Comparison of ENCODE assay signal across 18 cellular contexts in genomic region chr10:104589871-104590270, GRCh38. TPM values are rescaled to one million over a fixed set of nuclear protein-coding genes. Genes with fewer than 3 reads are reported as not detected.
DNase-seq lines count a peak whose midpoint lies in the region; ATAC-seq and TF ChIP-seq lines count a peak whose summit lies in the region.
"Had no signal": no experiment of that assay in that cellular context is flagged by ENCODE, and none has a peak within 500 bp of the region (broad histone marks: within the 10 kb centered on the region; RNA-seq: fewer than 3 reads in every experiment).

No MANE protein-coding gene starts in this region.

- DNase-seq in Caki2 (ENCODE audit: low read depth), result peak; percentile 10
- peak; percentile 61 for DNase-seq in MG63
- DNase-seq in brain microvascular endothelial cell, result peak; percentile 27
- peak; percentile 57 for DNase-seq in kidney epithelial cell (ENCODE audit: low read depth)
- DNase-seq in heart left ventricle, result no peak
- DNase-seq in NCI-H2227 (lab: John Stamatoyannopoulos, UW; ENCODE audit: unreplicated experiment), result no peak
- DNase-seq in NCI-H1105 treated with DMSO at 0.1 percent for 48 hours (lab: John Stamatoyannopoulos, UW), result no peak
- DNase-seq in Caco-2, result no peak
- DNase-seq: activated CD4-positive, alpha-beta T cell treated with anti-CD3 and anti-CD28 coated beads, Interleukin-2, amount 50 U/mL, for 1 hour; anterior cingulate cortex; left ventricle myocardium inferior; stimulated activated CD4-positive, alpha-beta T cell treated with anti-CD3 and anti-CD28 coated beads, Interleukin-4, amount 100 ng/mL, for 24 hours had no signal

- H3K4me1 ChIP-seq in heart left ventricle, result no peaks in the 10 kb centered on the region
- H3K4me1 ChIP-seq in Caco-2, result no peaks in the 10 kb centered on the region
- H3K4me1 ChIP-seq: left ventricle myocardium inferior, right atrium auricular region had no signal

- in situ Hi-C loops in Caki2 (cut with HindIII; ENCODE audit: low pct_unique_long_range_greater_than_20kb, low sequenced_read_pairs) (no loop called here), brain microvascular endothelial cell (cut with HindIII; ENCODE audit: low pct_ligation_motif_present, low sequenced_read_pairs) (loop anchor here (25.0 kb wide), 1 partner anchor 178 kb away; no protein-coding TSS in a partner anchor)

- no peaks in the 10 kb centered on the region for H3K27me3 ChIP-seq in MG63
- no peaks in the 10 kb centered on the region for H3K27me3 ChIP-seq in brain microvascular endothelial cell (replicated peaks)
- H3K27me3 ChIP-seq in kidney epithelial cell (ENCODE audit: control insufficient read depth, insufficient read depth, low read length), result no peaks in the 10 kb centered on the region
- peaks cover 0 to 14% (median 7%) of the 10 kb centered on the region in 9 donors for H3K27me3 ChIP-seq in heart left ventricle
- H3K27me3 ChIP-seq in Caco-2 (replicated peaks; ENCODE audit: control insufficient read depth, insufficient read depth, low read length), result no peaks in the 10 kb centered on the region; the same call in 1 of the 2 replicates
- H3K27me3 ChIP-seq: BLaER1 treated with 17β-estradiol and CSF1 and Interleukin-3, amounts not matched to agents 10 nM and 100 nM; right atrium auricular region had no signal

- H3K4me3 ChIP-seq in MG63, result no peak overlapping the region
- H3K4me3 ChIP-seq in brain microvascular endothelial cell (ENCODE audit: low read depth, low read length), result no peak overlapping the region
- no peak overlapping the region for H3K4me3 ChIP-seq in kidney epithelial cell (ENCODE audit: low read depth, low read length)
- no peak overlapping the region for H3K4me3 ChIP-seq in heart left ventricle
- no peak overlapping the region for H3K4me3 ChIP-seq in Caco-2 (ENCODE audit: low read depth, low read length)
- H3K4me3 ChIP-seq: BLaER1 treated with 17β-estradiol and CSF1 and Interleukin-3, amounts not matched to agents 10 nM and 100 nM; left ventricle myocardium inferior; right atrium auricular region had no signal

- no TSS peak for BruUV-seq in Caco-2 (replicated peaks; lab: Mats Ljungman, UMichigan)

- H3K27ac Mint-ChIP-seq in Caco-2 (ENCODE audit: unreplicated experiment), result no peak overlapping the region
- H3K27ac Mint-ChIP-seq: activated T-helper 1 cell treated with anti-CD3 and anti-CD28 coated beads, Interleukin-12 subunit alpha, Interleukin-12 subunit beta, Interleukin-2, Interleukin-4 antibody, amounts not matched to agents 30 ng/mL and 10 ng/mL and 1 ng/mL, durations not matched to agents 14 hours and 24 hours and 36 hours; nephron; stimulated activated effector memory CD8-positive, alpha-beta T cell treated with anti-CD3 and anti-CD28 coated beads, Interleukin-12 subunit alpha, Interleukin-12 subunit beta, amount 100 ng/mL, for 72 hours had no signal

- WGBS in heart left ventricle, 4 donors, result 77 to 84% (median 81%) methylated on average over 4 of the region's 4 CpGs

- H3K4me1 Mint-ChIP-seq in Caco-2 (ENCODE audit: low read depth, unreplicated experiment), result no peaks in the 10 kb centered on the region
- H3K4me1 Mint-ChIP-seq: nephron had no signal

- peaks cover 31% of the 10 kb centered on the region for H3K27me3 Mint-ChIP-seq in Caco-2 (ENCODE audit: insufficient read depth, unreplicated experiment)

- H3K9me3 ChIP-seq in MG63 (no peaks in the 10 kb centered on the region), heart left ventricle (no peaks in the 10 kb centered on the region), Caco-2 (no peaks in the 10 kb centered on the region)
- H3K9me3 ChIP-seq: BLaER1 treated with 17β-estradiol and CSF1 and Interleukin-3, amounts not matched to agents 10 nM and 100 nM; left ventricle myocardium inferior; right atrium auricular region had no signal

- no peak overlapping the region for H3K27ac ChIP-seq in brain microvascular endothelial cell
- H3K27ac ChIP-seq in heart left ventricle, result no peak overlapping the region
- H3K27ac ChIP-seq: BLaER1 treated with 17β-estradiol and CSF1 and Interleukin-3, amounts not matched to agents 10 nM and 100 nM; left ventricle myocardium inferior; right atrium auricular region had no signal

- H3K36me3 Mint-ChIP-seq in Caco-2 (ENCODE audit: insufficient read depth, unreplicated experiment), result no peaks in the 10 kb centered on the region
- H3K36me3 Mint-ChIP-seq: stimulated activated effector memory CD8-positive, alpha-beta T cell treated with anti-CD3 and anti-CD28 coated beads, Interleukin-12 subunit alpha, Interleukin-12 subunit beta, amount 100 ng/mL, for 72 hours had no signal

- H3K4me3 Mint-ChIP-seq in Caco-2 (ENCODE audit: unreplicated experiment), result no peak overlapping the region
- H3K4me3 Mint-ChIP-seq: activated T-helper 1 cell treated with anti-CD3 and anti-CD28 coated beads, Interleukin-12 subunit alpha, Interleukin-12 subunit beta, Interleukin-2, Interleukin-4 antibody, amounts not matched to agents 30 ng/mL and 10 ng/mL and 1 ng/mL, durations not matched to agents 14 hours and 24 hours and 36 hours; nephron; stimulated activated effector memory CD8-positive, alpha-beta T cell treated with anti-CD3 and anti-CD28 coated beads, Interleukin-12 subunit alpha, Interleukin-12 subunit beta, amount 100 ng/mL, for 72 hours had no signal

- ATAC-seq in heart left ventricle, result no peak
- ATAC-seq: stimulated activated effector memory CD8-positive, alpha-beta T cell treated with anti-CD3 and anti-CD28 coated beads, Interleukin-12 subunit alpha, Interleukin-12 subunit beta, amount 100 ng/mL, for 72 hours had no signal

- POLR2A ChIA-PET in Caco-2 (lab: Charles Lee), result no interaction called here

- H3K9me3 Mint-ChIP-seq in Caco-2 (ENCODE audit: unreplicated experiment), result no peaks in the 10 kb centered on the region
- H3K9me3 Mint-ChIP-seq: activated T-helper 1 cell treated with anti-CD3 and anti-CD28 coated beads, Interleukin-12 subunit alpha, Interleukin-12 subunit beta, Interleukin-2, Interleukin-4 antibody, amounts not matched to agents 30 ng/mL and 10 ng/mL and 1 ng/mL, durations not matched to agents 14 hours and 24 hours and 36 hours; nephron; stimulated activated effector memory CD8-positive, alpha-beta T cell treated with anti-CD3 and anti-CD28 coated beads, Interleukin-12 subunit alpha, Interleukin-12 subunit beta, amount 100 ng/mL, for 72 hours had no signal

- intact Hi-C loops in heart left ventricle (cut with DNase I) (loop anchor here in 1 of 10 donors (10.0 kb wide), 1 partner anchor 335 kb away; no protein-coding TSS in a partner anchor), Caco-2 (cut with micrococcal nuclease; ENCODE audit: unreplicated experiment) (loop anchor here (10.0 kb wide), 1 partner anchor 185 kb away; no protein-coding TSS in a partner anchor)

- no peak for TF ChIP-seq CTCF in brain microvascular endothelial cell (IDR thresholded peaks at IDR 0.05; ENCODE audit: low read depth, low read length, missing control alignments)
- TF ChIP-seq CTCF in kidney epithelial cell (IDR thresholded peaks at IDR 0.05; ENCODE audit: insufficient read depth, low read length, poor library complexity, severe bottlenecking), result no peak
- no peak for TF ChIP-seq CTCF in heart left ventricle (IDR thresholded peaks at IDR 0.05)
- no peak for TF ChIP-seq CTCF in Caco-2 (IDR thresholded peaks at IDR 0.05; ENCODE audit: insufficient read depth in 1 of 2, low read depth in 1 of 2, low read length in 1 of 2, severe bottlenecking in 1 of 2, unreplicated experiment in 1 of 2)

- no peaks in the 10 kb centered on the region for H3K36me3 ChIP-seq in MG63
- no peaks in the 10 kb centered on the region for H3K36me3 ChIP-seq in brain microvascular endothelial cell (replicated peaks)
- H3K36me3 ChIP-seq in kidney epithelial cell (ENCODE audit: control insufficient read depth, insufficient read depth, low read length), result no peaks in the 10 kb centered on the region
- no peaks in the 10 kb centered on the region for H3K36me3 ChIP-seq in heart left ventricle
- no peaks in the 10 kb centered on the region for H3K36me3 ChIP-seq in Caco-2 (ENCODE audit: control insufficient read depth, insufficient read depth, low read length)
- H3K36me3 ChIP-seq: BLaER1 treated with 17β-estradiol and CSF1 and Interleukin-3, amounts not matched to agents 10 nM and 100 nM; left ventricle myocardium inferior; right atrium auricular region had no signal

- CTCF ChIA-PET in Caco-2 (lab: Charles Lee), result interaction anchor here (1.3 kb wide), 1 partner anchor 10 kb away, joined by 3 read pairs; no protein-coding TSS in a partner anchor

- TF ChIP-seq POLR2A in heart left ventricle (IDR thresholded peaks at IDR 0.05), result no peak

RNA-seq across cellular contexts. Expression of gene SORCS3, which starts 51.2 kb away (rescaled TPM):
- 0.10 TPM in 1 of 2 replicates, not detected in the other for total RNA-seq in Caki2 (2014; rRNA removed; shearing (Covaris generic); ENCODE audit: low replicate concordance)
- not detected in 2 replicates for total RNA-seq in MG63 (2014; rRNA removed; shearing (Covaris generic); ENCODE audit: low replicate concordance)
- total RNA-seq in kidney epithelial cell (0.96 and 1.2 TPM in 2 replicates), heart left ventricle (under 1 TPM in 2 of 9 donors, not detected in 7; 0.05 to 0.19 TPM), Caco-2 (2022) (0.18 and 0.23 TPM in 2 replicates)
- polyA plus RNA-seq in heart left ventricle, result under 1 TPM in 1 of 2 donors, not detected in 1; 0.03 TPM
- total RNA-seq: activated T-helper 1 cell treated with anti-CD3 and anti-CD28 coated beads, Interleukin-12 subunit alpha, Interleukin-12 subunit beta, Interleukin-2, Interleukin-4 antibody, amounts not matched to agents 30 ng/mL and 10 ng/mL and 1 ng/mL, durations not matched to agents 14 hours and 24 hours and 36 hours; T-helper 2 cell treated with Interferon-gamma antibody and Interleukin-4, amounts not matched to agents 100 ng/mL and 5 ng/mL, for 36 hours had no signal

Comparison
In these comparisons a context has a peak if more than half of its experiments do, and no peak if none do; other contexts are left out.
1. DNase-seq: peak in Caki2 (single experiment), MG63 (single experiment), brain microvascular endothelial cell (single experiment) and kidney epithelial cell (single experiment); none in heart left ventricle (0 of 5), NCI-H2227 (single experiment), NCI-H1105 treated with DMSO at 0.1 percent for 48 hours (single experiment) and Caco-2 (0 of 2).